Comparison of ENCODE assay signal across 28 cellular contexts in genomic region chr6:100801036-100801435, GRCh38.
"Had no signal": no experiment of that assay in that cellular context is flagged by ENCODE, and none has a peak within 500 bp of the region (broad histone marks: within the 10 kb centered on the region; RNA-seq: fewer than 3 reads in every experiment).

No MANE protein-coding gene starts in this region.

- H3K27me3 Mint-ChIP-seq: naive thymus-derived CD8-positive, alpha-beta T cell had no signal

- H3K27ac ChIP-seq: esophagus muscularis mucosa, heart right ventricle, lower lobe of right lung, prostate gland, right atrium auricular region, stomach, thyroid gland, vagina had no signal

- FAIRE-seq: endothelial cell of umbilical vein, keratinocyte had no signal

- H3K4me3 Mint-ChIP-seq: immature natural killer cell; naive thymus-derived CD8-positive, alpha-beta T cell; nephron progenitor cell; stimulated activated effector memory CD8-positive, alpha-beta T cell treated with anti-CD3 and anti-CD28 coated beads, Interleukin-12 subunit alpha, Interleukin-12 subunit beta, amount 100 ng/mL, for 72 hours had no signal

- H3K9me3 ChIP-seq: esophagus muscularis mucosa, heart right ventricle, lower lobe of right lung, prostate gland, right atrium auricular region, stomach, thyroid gland, vagina had no signal

- H3K9me3 Mint-ChIP-seq: immature natural killer cell; naive thymus-derived CD8-positive, alpha-beta T cell; nephron progenitor cell; stimulated activated effector memory CD8-positive, alpha-beta T cell treated with anti-CD3 and anti-CD28 coated beads, Interleukin-12 subunit alpha, Interleukin-12 subunit beta, amount 100 ng/mL, for 72 hours had no signal

- H3K4me3 ChIP-seq: esophagus muscularis mucosa, heart right ventricle, lower lobe of right lung, prostate gland, right atrium auricular region, smooth muscle cell, stomach, thyroid gland, vagina had no signal

- H3K4me1 ChIP-seq: lower lobe of right lung, prostate gland, right atrium auricular region, vagina had no signal

- H3K27me3 ChIP-seq: esophagus muscularis mucosa, heart right ventricle, right atrium auricular region, stomach, thyroid gland, vagina had no signal

- ATAC-seq: heart right ventricle; left ventricle myocardium superior; lower lobe of right lung; naive thymus-derived CD8-positive, alpha-beta T cell; sciatic nerve; stimulated activated effector memory CD8-positive, alpha-beta T cell treated with anti-CD3 and anti-CD28 coated beads, Interleukin-12 subunit alpha, Interleukin-12 subunit beta, amount 100 ng/mL, for 72 hours had no signal

- H3K4me2 ChIP-seq: smooth muscle cell had no signal

- DNase-seq: dermis blood vessel endothelial cell; effector memory CD4-positive, alpha-beta T cell; foreskin melanocyte; glutamatergic neuron; heart right ventricle; hypothalamus; immature natural killer cell; left ventricle myocardium superior; lower lobe of right lung; naive thymus-derived CD8-positive, alpha-beta T cell; nephron progenitor cell; nucleus accumbens; stimulated activated CD4-positive, alpha-beta T cell treated with anti-CD3 and anti-CD28 coated beads, Interleukin-12 subunit alpha, Interleukin-12 subunit beta, amount 100 ng/mL, for 4 hours; stimulated activated CD4-positive, alpha-beta T cell treated with anti-CD3 and anti-CD28 coated beads, Interleukin-1b, Interleukin-23, amount 100 ng/mL, for 48 hours; stimulated activated CD4-positive, alpha-beta T cell treated with anti-CD3 and anti-CD28 coated beads, Interleukin-4, amount 100 ng/mL, for 1 hour; stimulated activated naive CD4-positive, alpha-beta T cell treated with Interleukin-2 at 50 U/mL for 16 hours; stomach; thyroid gland; trophoblast cell had no signal

- H3K36me3 ChIP-seq: prostate gland, thyroid gland had no signal

- H3K27ac Mint-ChIP-seq: immature natural killer cell; naive thymus-derived CD8-positive, alpha-beta T cell; nephron progenitor cell; stimulated activated effector memory CD8-positive, alpha-beta T cell treated with anti-CD3 and anti-CD28 coated beads, Interleukin-12 subunit alpha, Interleukin-12 subunit beta, amount 100 ng/mL, for 72 hours had no signal
